11 cellular contexts compared by ENCODE assay signal in genomic region chr12:24798335-24798734, GRCh38.
DNase-seq lines count a peak whose midpoint lies in the region; ATAC-seq, FAIRE-seq and TF ChIP-seq lines count a peak whose summit lies in the region.
"Had no signal": no experiment of that assay in that cellular context is flagged by ENCODE, and none has a peak within 500 bp of the region (broad histone marks: within the 10 kb centered on the region; RNA-seq: fewer than 3 reads in every experiment).

No MANE protein-coding gene starts in this region.

- no peak for FAIRE-seq in RCC 7860 (lab: Jason Lieb, UNC)

- peaks cover 20% of the 10 kb centered on the region for H3K4me1 Mint-ChIP-seq in stimulated activated naive CD8-positive, alpha-beta T cell treated with anti-CD3 and anti-CD28 coated beads, Interleukin-15, amount 100 ng/mL, for 72 hours
- peaks cover 21% of the 10 kb centered on the region for H3K4me1 Mint-ChIP-seq in CD14-positive monocyte

- TF ChIP-seq CTCF in CD14-positive monocyte (IDR thresholded peaks at IDR 0.05): no peak

- intact Hi-C loops in CD14-positive monocyte (cut with micrococcal nuclease): no loop called here

- peaks cover 0 to 8% of the 10 kb centered on the region in 2 donors for H3K9me3 Mint-ChIP-seq in stimulated activated naive CD8-positive, alpha-beta T cell treated with anti-CD3 and anti-CD28 coated beads, Interleukin-15, amount 100 ng/mL, for 72 hours
- peaks cover 0 to 19% (median 3%) of the 10 kb centered on the region in 7 donors for H3K9me3 Mint-ChIP-seq in CD14-positive monocyte

- H3K36me3 Mint-ChIP-seq in CD14-positive monocyte: peaks cover 0 to 3% of the 10 kb centered on the region in 2 donors

- peak; percentile 52 for ATAC-seq in stimulated activated naive CD8-positive, alpha-beta T cell treated with anti-CD3 and anti-CD28 coated beads, Interleukin-15, amount 100 ng/mL, for 72 hours
- no peak for ATAC-seq in stimulated activated naive CD8-positive, alpha-beta T cell treated with anti-CD3 and anti-CD28 coated beads, Interleukin-15, Interleukin-2, amounts not matched to agents 100 U/mL and 50 U/mL, for 24 hours
- ATAC-seq in HG02642 (IDR thresholded peaks at IDR 0.05; ENCODE audit: poor library complexity, unreplicated experiment) (peak; percentile 90), HG03575 (IDR thresholded peaks at IDR 0.05; ENCODE audit: extremely low read depth, insufficient number of reproducible peaks, low FRiP score, unreplicated experiment) (peak; percentile 82)

- no peak overlapping the region for H3K4me3 Mint-ChIP-seq in stimulated activated naive CD8-positive, alpha-beta T cell treated with anti-CD3 and anti-CD28 coated beads, Interleukin-15, amount 100 ng/mL, for 72 hours
- H3K4me3 Mint-ChIP-seq in CD14-positive monocyte: no peak overlapping the region

- H3K27ac Mint-ChIP-seq in stimulated activated naive CD8-positive, alpha-beta T cell treated with anti-CD3 and anti-CD28 coated beads, Interleukin-15, amount 100 ng/mL, for 72 hours: no peak overlapping the region
- no peak overlapping the region for H3K27ac Mint-ChIP-seq in CD14-positive monocyte

- no peak for DNase-seq in stimulated activated naive CD8-positive, alpha-beta T cell treated with anti-CD3 and anti-CD28 coated beads, Interleukin-15, amount 100 ng/mL, for 72 hours
- no peak for DNase-seq in stimulated activated naive CD8-positive, alpha-beta T cell treated with anti-CD3 and anti-CD28 coated beads, Interleukin-15, Interleukin-2, amounts not matched to agents 100 U/mL and 50 U/mL, for 24 hours
- DNase-seq in RCC 7860 (ENCODE audit: low spot score) (no peak), HuH-7.5 (ENCODE audit: low spot score) (no peak), CD14-positive monocyte (ENCODE audit: low spot score) (no peak)
- DNase-seq in activated CD4-positive, CD25-positive, alpha-beta regulatory T cell treated with anti-CD3 and anti-CD28 coated beads, Interleukin-2, amount 50 U/mL, for 72 hours: no peak
- DNase-seq: NCI-H345; stimulated activated CD4-positive, alpha-beta T cell treated with anti-CD3 and anti-CD28 coated beads, Interleukin-2, amount 100 ng/mL, for 48 hours; T1000 had no signal

- H3K27me3 Mint-ChIP-seq in stimulated activated naive CD8-positive, alpha-beta T cell treated with anti-CD3 and anti-CD28 coated beads, Interleukin-15, amount 100 ng/mL, for 72 hours: no peaks in the 10 kb centered on the region
- peaks cover 0 to 3% (median 1%) of the 10 kb centered on the region in 3 donors for H3K27me3 Mint-ChIP-seq in CD14-positive monocyte (ENCODE audit: low read depth in 3 of 3)
